8 cellular contexts compared by ENCODE assay signal in genomic region chr3:66938338-66938963, GRCh38. TPM values are rescaled to one million over a fixed set of nuclear protein-coding genes. Genes with fewer than 3 reads are reported as not detected.
DNase-seq lines count a peak whose midpoint lies in the region; ATAC-seq and FAIRE-seq lines count a peak whose summit lies in the region.

No MANE protein-coding gene starts in this region.

- peaks cover 7% of the 10 kb centered on the region for H3K27me3 ChIP-seq in CD4-positive, CD25-positive, alpha-beta regulatory T cell (ENCODE audit: control insufficient read depth, insufficient read depth, low read length)

- CTCF ChIA-PET in activated CD4-positive, alpha-beta T cell treated with anti-CD3 and anti-CD28 coated beads, Interleukin-2, amount 10 ng/mL, durations not matched to agents 7 days and 5 days (lab: Charles Lee): interaction anchor here (0.6 to 1.2 kb wide), 4 partner anchors 26 to 1727 kb away, joined by 3 to 5 read pairs (median 4); no protein-coding TSS in a partner anchor

- POLR2A ChIA-PET in activated CD4-positive, alpha-beta T cell treated with anti-CD3 and anti-CD28 coated beads, Interleukin-2, amount 10 ng/mL, durations not matched to agents 7 days and 5 days (lab: Charles Lee): no interaction called here

- H3K36me3 Mint-ChIP-seq in CD4-positive, CD25-positive, alpha-beta regulatory T cell: no peaks in the 10 kb centered on the region
- no peaks in the 10 kb centered on the region for H3K36me3 Mint-ChIP-seq in activated CD4-positive, alpha-beta T cell treated with anti-CD3 and anti-CD28 coated beads, Interleukin-2, amount 10 ng/mL, durations not matched to agents 7 days and 5 days (ENCODE audit: low read depth)

- DNase-seq in CD4-positive, CD25-positive, alpha-beta regulatory T cell: peak in 2 of 3 donors; percentile 22 to 59
- DNase-seq in GM18507 (ENCODE audit: extremely low spot score, insufficient read length, low read depth) (no peak), NCI-H226 (peak; percentile 1), foreskin melanocyte (peak; percentile 45), occipital lobe (lab: John Stamatoyannopoulos, UW) (peak; percentile 20)
- DNase-seq in activated CD4-positive, alpha-beta T cell treated with anti-CD3 and anti-CD28 coated beads, Interleukin-2, amount 10 ng/mL, durations not matched to agents 7 days and 5 days: peak; percentile 46

- H3K27me3 Mint-ChIP-seq in CD4-positive, CD25-positive, alpha-beta regulatory T cell: peaks cover 5% of the 10 kb centered on the region
- H3K27me3 Mint-ChIP-seq in activated CD4-positive, alpha-beta T cell treated with anti-CD3 and anti-CD28 coated beads, Interleukin-2, amount 10 ng/mL, durations not matched to agents 7 days and 5 days: peaks cover 10% of the 10 kb centered on the region

- no peaks in the 10 kb centered on the region for H3K4me1 ChIP-seq in CD4-positive, CD25-positive, alpha-beta regulatory T cell (ENCODE audit: control insufficient read depth, insufficient read depth, low read length, poor library complexity, severe bottlenecking)

- no peak overlapping the region for H3K27ac ChIP-seq in CD4-positive, CD25-positive, alpha-beta regulatory T cell (ENCODE audit: insufficient read depth, low read length, poor library complexity, severe bottlenecking)

- H3K4me1 Mint-ChIP-seq in CD4-positive, CD25-positive, alpha-beta regulatory T cell: no peaks in the 10 kb centered on the region
- H3K4me1 Mint-ChIP-seq in activated CD4-positive, alpha-beta T cell treated with anti-CD3 and anti-CD28 coated beads, Interleukin-2, amount 10 ng/mL, durations not matched to agents 7 days and 5 days: no peaks in the 10 kb centered on the region

- H3K36me3 ChIP-seq in CD4-positive, CD25-positive, alpha-beta regulatory T cell (ENCODE audit: control insufficient read depth, insufficient read depth, low read length): no peaks in the 10 kb centered on the region

- no peak overlapping the region for H3K27ac Mint-ChIP-seq in CD4-positive, CD25-positive, alpha-beta regulatory T cell
- no peak overlapping the region for H3K27ac Mint-ChIP-seq in activated CD4-positive, alpha-beta T cell treated with anti-CD3 and anti-CD28 coated beads, Interleukin-2, amount 10 ng/mL, durations not matched to agents 7 days and 5 days

- H3K9me3 ChIP-seq in CD4-positive, CD25-positive, alpha-beta regulatory T cell (ENCODE audit: control insufficient read depth in 2 of 2, low read length in 2 of 2): no peaks in the 10 kb centered on the region

- no peak for ATAC-seq in CD4-positive, CD25-positive, alpha-beta regulatory T cell (ENCODE audit: low read depth in 2 of 2)
- ATAC-seq in HG03103 (IDR thresholded peaks at IDR 0.05; ENCODE audit: low read depth, unreplicated experiment) (peak; percentile 87), HG03108 (IDR thresholded peaks at IDR 0.05; ENCODE audit: unreplicated experiment) (no peak)

- H3K9me3 Mint-ChIP-seq in CD4-positive, CD25-positive, alpha-beta regulatory T cell: peaks cover 0 to under 1% (median 0%) of the 10 kb centered on the region in 7 donors
- H3K9me3 Mint-ChIP-seq in activated CD4-positive, alpha-beta T cell treated with anti-CD3 and anti-CD28 coated beads, Interleukin-2, amount 10 ng/mL, durations not matched to agents 7 days and 5 days: no peaks in the 10 kb centered on the region

- no peak overlapping the region for H3K4me3 ChIP-seq in CD4-positive, CD25-positive, alpha-beta regulatory T cell (ENCODE audit: low read depth, low read length)

- H3K4me3 Mint-ChIP-seq in CD4-positive, CD25-positive, alpha-beta regulatory T cell: no peak overlapping the region
- no peak overlapping the region for H3K4me3 Mint-ChIP-seq in activated CD4-positive, alpha-beta T cell treated with anti-CD3 and anti-CD28 coated beads, Interleukin-2, amount 10 ng/mL, durations not matched to agents 7 days and 5 days

- peak; percentile 82 for FAIRE-seq in GM18507 (lab: Jason Lieb, UNC)

RNA-seq across cellular contexts. Expression of gene KBTBD8, which starts 59.7 kb away (rescaled TPM):
- total RNA-seq in CD4-positive, CD25-positive, alpha-beta regulatory T cell: 18.2 TPM
- 1 to 10 TPM; 2.4 to 5.2 (median 3.4) TPM for polyA plus RNA-seq in CD4-positive, CD25-positive, alpha-beta regulatory T cell
- 1 to 10 TPM; 8.3 TPM for total RNA-seq in activated CD4-positive, alpha-beta T cell treated with anti-CD3 and anti-CD28 coated beads, Interleukin-2, amount 10 ng/mL, durations not matched to agents 7 days and 5 days
- total RNA-seq in occipital lobe: 26.8 TPM
